ENCODE assay signal across 22 cellular contexts in the genomic region with DNA sequence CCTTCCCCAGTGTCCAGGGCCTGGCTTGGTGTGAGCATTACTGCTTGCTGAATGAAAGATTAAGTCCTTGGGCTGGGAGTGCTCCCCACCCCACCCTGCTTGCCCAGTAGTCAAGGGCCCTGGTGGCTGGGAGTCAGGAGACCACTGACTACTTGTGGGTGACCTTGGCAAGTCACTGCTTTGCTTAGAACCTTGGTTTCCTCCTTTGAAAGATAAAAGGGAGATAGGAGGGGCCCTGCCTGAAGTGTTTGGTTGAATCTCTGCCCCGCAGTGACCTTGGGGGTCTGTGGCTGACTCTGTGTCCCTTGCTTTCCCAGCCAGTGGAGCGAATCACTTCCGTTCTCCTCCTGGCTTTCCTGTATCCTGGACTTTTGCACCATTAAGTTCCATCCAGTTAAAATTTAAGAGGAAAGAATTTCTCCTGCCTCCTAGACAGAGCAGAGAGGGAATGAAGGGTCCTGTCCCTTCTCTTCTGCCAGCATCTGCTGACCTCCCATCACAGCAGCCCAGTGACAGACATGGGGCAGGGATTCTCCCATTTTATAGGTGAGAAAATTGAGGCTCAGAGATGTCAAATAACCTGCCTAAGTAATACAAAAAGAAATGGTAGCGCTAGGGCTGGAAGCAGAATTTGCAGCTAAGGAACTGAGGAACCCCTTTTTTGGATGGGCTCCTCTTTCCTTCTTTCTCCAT.
"Had no signal": no experiment of that assay in that cellular context is flagged by ENCODE, and none has a peak within 500 bp of the region (broad histone marks: within the 10 kb centered on the region; RNA-seq: fewer than 3 reads in every experiment).

No MANE protein-coding gene starts in this region.

- DNase-seq: activated B cell treated with CpG ODN at 0.5 μM for 24 hours; activated CD4-positive, alpha-beta memory T cell treated with anti-CD3 and anti-CD28 coated beads, Interleukin-2, amount 10 ng/mL, durations not matched to agents 7 days and 5 days; activated CD4-positive, alpha-beta T cell treated with anti-CD3 and anti-CD28 coated beads for 4 hours; activated CD8-positive, alpha-beta memory T cell treated with anti-CD3 and anti-CD28 coated beads, Interleukin-2, amount 10 ng/mL, durations not matched to agents 7 days and 5 days; activated naive CD4-positive, alpha-beta T cell; anterior cingulate cortex; central memory CD4-positive, alpha-beta T cell; colonic mucosa; erythroblast; foreskin melanocyte; head of caudate nucleus; kidney glomerular epithelial cell; lower lobe of right lung; upper lobe of right lung had no signal

- H3K4me1 ChIP-seq: colonic mucosa had no signal

- H3K4me3 ChIP-seq: colonic mucosa, lower lobe of right lung, skin epidermis, thoracic aorta, upper lobe of right lung had no signal

- H3K27me3 ChIP-seq: colonic mucosa, upper lobe of right lung had no signal

- H3K27ac Mint-ChIP-seq: activated B cell treated with CpG ODN at 0.5 μM for 24 hours; activated CD4-positive, alpha-beta memory T cell treated with anti-CD3 and anti-CD28 coated beads, Interleukin-2, amount 10 ng/mL, durations not matched to agents 7 days and 5 days; activated CD8-positive, alpha-beta memory T cell treated with anti-CD3 and anti-CD28 coated beads, Interleukin-2, amount 10 ng/mL, durations not matched to agents 7 days and 5 days; brain; mesothelial cell of epicardium; natural killer cell treated with Interleukin-12 subunit alpha and Interleukin-12 subunit beta and Interleukin-15 and Interleukin-18, amount 100 ng/mL, for 72 hours; progenitor cell of endocrine pancreas; stimulated activated naive CD8-positive, alpha-beta T cell treated with anti-CD3 and anti-CD28 coated beads, Interleukin-15, Interleukin-2, amounts not matched to agents 100 ng/mL and 50 ng/mL, for 24 hours; T-helper 2 cell treated with Interferon-gamma antibody and Interleukin-4, amounts not matched to agents 5 μg/mL and 100 μg/mL, for 36 hours had no signal

- H3K4me3 Mint-ChIP-seq: activated B cell treated with CpG ODN at 0.5 μM for 24 hours; activated CD4-positive, alpha-beta memory T cell treated with anti-CD3 and anti-CD28 coated beads, Interleukin-2, amount 10 ng/mL, durations not matched to agents 7 days and 5 days; activated CD8-positive, alpha-beta memory T cell treated with anti-CD3 and anti-CD28 coated beads, Interleukin-2, amount 10 ng/mL, durations not matched to agents 7 days and 5 days; brain; mesothelial cell of epicardium; natural killer cell treated with Interleukin-12 subunit alpha and Interleukin-12 subunit beta and Interleukin-15 and Interleukin-18, amount 100 ng/mL, for 72 hours; stimulated activated naive CD8-positive, alpha-beta T cell treated with anti-CD3 and anti-CD28 coated beads, Interleukin-15, Interleukin-2, amounts not matched to agents 100 ng/mL and 50 ng/mL, for 24 hours; T-helper 2 cell treated with Interferon-gamma antibody and Interleukin-4, amounts not matched to agents 5 μg/mL and 100 μg/mL, for 36 hours had no signal

- H3K27ac ChIP-seq: colonic mucosa, lower lobe of right lung, skin epidermis, upper lobe of right lung had no signal

- H3K9me3 Mint-ChIP-seq: activated B cell treated with CpG ODN at 0.5 μM for 24 hours; activated CD4-positive, alpha-beta memory T cell treated with anti-CD3 and anti-CD28 coated beads, Interleukin-2, amount 10 ng/mL, durations not matched to agents 7 days and 5 days; brain; mesothelial cell of epicardium; natural killer cell treated with Interleukin-12 subunit alpha and Interleukin-12 subunit beta and Interleukin-15 and Interleukin-18, amount 100 ng/mL, for 72 hours; stimulated activated naive CD8-positive, alpha-beta T cell treated with anti-CD3 and anti-CD28 coated beads, Interleukin-15, Interleukin-2, amounts not matched to agents 100 ng/mL and 50 ng/mL, for 24 hours; T-helper 2 cell treated with Interferon-gamma antibody and Interleukin-4, amounts not matched to agents 5 μg/mL and 100 μg/mL, for 36 hours had no signal

- H3K36me3 Mint-ChIP-seq: activated CD8-positive, alpha-beta memory T cell treated with anti-CD3 and anti-CD28 coated beads, Interleukin-2, amount 10 ng/mL, durations not matched to agents 7 days and 5 days; brain; mesothelial cell of epicardium; natural killer cell treated with Interleukin-12 subunit alpha and Interleukin-12 subunit beta and Interleukin-15 and Interleukin-18, amount 100 ng/mL, for 72 hours had no signal

- H3K9me3 ChIP-seq: colonic mucosa, lower lobe of right lung, thoracic aorta, upper lobe of right lung had no signal

- H3K36me3 ChIP-seq: colonic mucosa, lower lobe of right lung, thoracic aorta, upper lobe of right lung had no signal
